ENCODE assay signal across 13 cellular contexts in genomic region chrX:50403903-50404302, GRCh38.
DNase-seq lines count a peak whose midpoint lies in the region; ATAC-seq and TF ChIP-seq lines count a peak whose summit lies in the region.
"Had no signal": no experiment of that assay in that cellular context is flagged by ENCODE, and none has a peak within 500 bp of the region (broad histone marks: within the 10 kb centered on the region; RNA-seq: fewer than 3 reads in every experiment).

No MANE protein-coding gene starts in this region.

- H3K79me1 ChIP-seq in mesendoderm (ENCODE audit: low read length) (no peaks in the 10 kb centered on the region), trophoblast cell (ENCODE audit: low read length) (no peaks in the 10 kb centered on the region)

- H3K4ac ChIP-seq in mesendoderm (ENCODE audit: low read depth, low read length): no peak overlapping the region
- no peak overlapping the region for H3K4ac ChIP-seq in trophoblast cell (ENCODE audit: low read depth, low read length)

- H3K4me1 ChIP-seq in mesendoderm (ENCODE audit: control insufficient read depth, low read depth, low read length): no peaks in the 10 kb centered on the region
- peaks cover 3 to 4% of the 10 kb centered on the region in 2 experiments for H3K4me1 ChIP-seq in trophoblast cell (ENCODE audit: control insufficient read depth in 1 of 2, insufficient read depth in 2 of 2, low read length in 2 of 2)
- H3K4me1 ChIP-seq in right cardiac atrium (ENCODE audit: control insufficient read depth, insufficient read depth, low read length): no peaks in the 10 kb centered on the region
- H3K4me1 ChIP-seq: BE2C had no signal

- ATAC-seq in right cardiac atrium: no peak
- no peak for ATAC-seq in sciatic nerve

- H2AFZ ChIP-seq in trophoblast cell (ENCODE audit: insufficient read depth, low read length, poor library complexity): no peak overlapping the region

- H3K4me3 ChIP-seq in mesendoderm (ENCODE audit: low read length) (no peak overlapping the region), trophoblast cell (ENCODE audit: low read depth, low read length) (no peak overlapping the region), right cardiac atrium (ENCODE audit: low read length) (no peak overlapping the region)

- H4K91ac ChIP-seq in trophoblast cell (ENCODE audit: low read depth, low read length): no peak overlapping the region

- H3K79me2 ChIP-seq in mesendoderm (ENCODE audit: control insufficient read depth, insufficient read depth, low read length) (no peaks in the 10 kb centered on the region), trophoblast cell (ENCODE audit: control insufficient read depth, insufficient read depth, low read length, poor library complexity) (no peaks in the 10 kb centered on the region)

- H3K4me2 ChIP-seq in mesendoderm (ENCODE audit: low read length): no peak overlapping the region
- no peak overlapping the region for H3K4me2 ChIP-seq in trophoblast cell (ENCODE audit: low read length)

- intact Hi-C loops in right cardiac atrium (cut with DNase I) (no loop called here), sciatic nerve (cut with DNase I) (no loop called here)

- no peaks in the 10 kb centered on the region for H3K9me3 ChIP-seq in trophoblast cell (ENCODE audit: insufficient read depth, low read depth, low read length)
- H3K9me3 ChIP-seq in right cardiac atrium (ENCODE audit: control insufficient read depth, low read length): no peaks in the 10 kb centered on the region
- H3K9me3 ChIP-seq: BE2C had no signal

- DNase-seq in ELF-1 (ENCODE audit: low read depth, low spot score): peak; percentile 10
- DNase-seq in mesendoderm: peak; percentile 67
- DNase-seq in trophoblast cell: peak; percentile 42 to 73
- no peak for DNase-seq in right cardiac atrium
- no peak for DNase-seq in sciatic nerve (ENCODE audit: low spot score)
- DNase-seq: BE2C; C1 segment of cervical spinal cord; CD4-positive, alpha-beta T cell; DMS153; DMS79; GF-D8; H9 had no signal

- H4K8ac ChIP-seq in mesendoderm (ENCODE audit: low read depth, low read length) (no peak overlapping the region), trophoblast cell (ENCODE audit: low read depth, low read length) (no peak overlapping the region)

- no CpG with 5 or more reads among the region's 5 CpGs for WGBS in mesendoderm (ENCODE audit: extremely low coverage, insufficient coverage, low lambda C conversion rate)
- no CpG with 5 or more reads among the region's 5 CpGs for WGBS in trophoblast cell (ENCODE audit: extremely low coverage, insufficient coverage, insufficient read length)
- WGBS in right cardiac atrium: 57% methylated on average over 5 of the region's 5 CpGs

- H3K27ac ChIP-seq in C4-2B (peak overlapping the region; percentile 60; the same call in 1 of the 2 replicates), mesendoderm (ENCODE audit: low read depth, low read length) (no peak overlapping the region), trophoblast cell (ENCODE audit: low read depth, low read length) (peak overlapping the region; percentile 10), right cardiac atrium (ENCODE audit: low read length) (no peak overlapping the region)

- H3K56ac ChIP-seq in mesendoderm (ENCODE audit: low read length): no peak overlapping the region

- no peak overlapping the region for H4K5ac ChIP-seq in mesendoderm (ENCODE audit: low read length)

- no peak overlapping the region for H2BK15ac ChIP-seq in mesendoderm (replicated peaks; ENCODE audit: low read depth)

- no peak overlapping the region for H4K12ac ChIP-seq in trophoblast cell (ENCODE audit: low read depth, low read length)

- H2BK12ac ChIP-seq in trophoblast cell (ENCODE audit: low read length): no peak overlapping the region

- H3K9ac ChIP-seq in mesendoderm (ENCODE audit: low read length) (no peak overlapping the region), trophoblast cell (ENCODE audit: low read length) (no peak overlapping the region)

- no peak overlapping the region for H2BK120ac ChIP-seq in mesendoderm (ENCODE audit: low read depth, low read length)
- H2BK120ac ChIP-seq in trophoblast cell (ENCODE audit: insufficient read depth, low read length, poor library complexity): no peak overlapping the region

- H2BK5ac ChIP-seq in mesendoderm (ENCODE audit: low read length) (no peak overlapping the region), trophoblast cell (ENCODE audit: low read depth, low read length, poor library complexity) (no peak overlapping the region)

- H3K14ac ChIP-seq in trophoblast cell (ENCODE audit: low read length): no peak overlapping the region

- TF ChIP-seq CTCF in C4-2B (conservative IDR thresholded peaks at IDR 0.05): no peak

- H3K36me3 ChIP-seq in mesendoderm (ENCODE audit: control insufficient read depth, insufficient read depth, low read length) (no peaks in the 10 kb centered on the region), trophoblast cell (ENCODE audit: control insufficient read depth in 1 of 2, insufficient read depth in 2 of 2, low read length in 2 of 2) (peaks cover 7 to 15% of the 10 kb centered on the region in 2 experiments)
- H3K36me3 ChIP-seq: BE2C had no signal

- H3K18ac ChIP-seq in mesendoderm (ENCODE audit: low read length) (no peak overlapping the region), trophoblast cell (ENCODE audit: low read length) (no peak overlapping the region)

- H2AK5ac ChIP-seq in mesendoderm (ENCODE audit: low read length): no peak overlapping the region
- no peak overlapping the region for H2AK5ac ChIP-seq in trophoblast cell (ENCODE audit: low read length)

- H3K23ac ChIP-seq in mesendoderm (ENCODE audit: low read length): no peak overlapping the region
- H3K23ac ChIP-seq in trophoblast cell (ENCODE audit: low read length): no peak overlapping the region

- H3K27me3 ChIP-seq in mesendoderm (ENCODE audit: insufficient read depth, low read length, poor library complexity): no peaks in the 10 kb centered on the region
- no peaks in the 10 kb centered on the region for H3K27me3 ChIP-seq in trophoblast cell (ENCODE audit: insufficient read depth, low read length)
- no peaks in the 10 kb centered on the region for H3K27me3 ChIP-seq in right cardiac atrium (ENCODE audit: control insufficient read depth, insufficient read depth)
- H3K27me3 ChIP-seq: BE2C had no signal

Comparison
In these comparisons a context has a peak if more than half of its experiments do, and no peak if none do; other contexts are left out.
1. H3K27ac ChIP-seq: peak in C4-2B (single experiment) and trophoblast cell (single experiment); none in mesendoderm (single experiment) and right cardiac atrium (single experiment).
2. DNase-seq: peak in ELF-1 (single experiment), mesendoderm (single experiment) and trophoblast cell (2 of 2); none in right cardiac atrium (0 of 3) and sciatic nerve (single experiment).